9 cellular contexts compared by ENCODE assay signal in genomic region chr3:179768080-179768479, GRCh38.
DNase-seq lines count a peak whose midpoint lies in the region; ATAC-seq and TF ChIP-seq lines count a peak whose summit lies in the region.
"Had no signal": no experiment of that assay in that cellular context is flagged by ENCODE, and none has a peak within 500 bp of the region (broad histone marks: within the 10 kb centered on the region; RNA-seq: fewer than 3 reads in every experiment).

No MANE protein-coding gene starts in this region.

- no peaks in the 10 kb centered on the region for H3K27me3 Mint-ChIP-seq in Calu3 (ENCODE audit: unreplicated experiment)

- ATAC-seq in SK-N-SH treated with all-trans-retinoic acid at 6 μM for 48 hours (peak; percentile 82), GM21786 (IDR thresholded peaks at IDR 0.05; ENCODE audit: unreplicated experiment) (no peak), HG03469 (IDR thresholded peaks at IDR 0.05; ENCODE audit: unreplicated experiment) (no peak)

- intact Hi-C loops in Calu3 (cut with micrococcal nuclease; ENCODE audit: unreplicated experiment): loop anchor here (2.0 kb wide), 1 partner anchor 827 kb away; no protein-coding TSS in a partner anchor

- TF ChIP-seq CTCF in Calu3 (IDR thresholded peaks at IDR 0.05; ENCODE audit: unreplicated experiment): peak; percentile 48
- no peak for TF ChIP-seq CTCF in coronary artery (IDR thresholded peaks at IDR 0.05)

- BruUV-seq in Calu3 (replicated peaks; lab: Mats Ljungman, UMichigan): no TSS peak

- H3K9me3 Mint-ChIP-seq in Calu3 (ENCODE audit: low read depth, unreplicated experiment): no peaks in the 10 kb centered on the region

- CTCF ChIA-PET in Calu3 (lab: Charles Lee): interaction anchor here (0.6 to 2.4 kb wide), 3 partner anchors 44 to 911 kb away, joined by 3 to 7 read pairs (median 4); no protein-coding TSS in a partner anchor

- H3K36me3 Mint-ChIP-seq in Calu3 (ENCODE audit: insufficient read depth, unreplicated experiment): peaks cover 4% of the 10 kb centered on the region

- H3K4me3 Mint-ChIP-seq in Calu3 (ENCODE audit: low read depth, unreplicated experiment): no peak overlapping the region

- no peaks in the 10 kb centered on the region for H3K4me1 Mint-ChIP-seq in Calu3 (ENCODE audit: low read depth, unreplicated experiment)

- no peak overlapping the region for H3K27ac Mint-ChIP-seq in Calu3 (ENCODE audit: unreplicated experiment)

- DNase-seq in Calu3 (peak; percentile 53), HT1080 (ENCODE audit: low read depth) (peak; percentile 76), hippocampal formation (lab: John Stamatoyannopoulos, UW) (peak; percentile 22 to 35), coronary artery (ENCODE audit: low spot score) (no peak)
- no peak for DNase-seq in activated CD4-positive, CD25-positive, alpha-beta regulatory T cell treated with anti-CD3 and anti-CD28 coated beads, Interleukin-2, amount 50 U/mL, for 72 hours

- no peak overlapping the region for H3K27ac ChIP-seq in coronary artery
- H3K27ac ChIP-seq: SJSA1 had no signal

- no peak overlapping the region for H3K4me3 ChIP-seq in coronary artery
- H3K4me3 ChIP-seq: SJSA1 had no signal

TF ChIP-seq in SK-N-SH treated with all-trans-retinoic acid at 6 μM for 48 hours, 23 proteins besides CTCF, POLR2A, EP300 and RAD21:
- no peak for TF ChIP-seq PPARA (CRISPR knock-in tag; IDR thresholded peaks at IDR 0.05; ENCODE audit: borderline replicate concordance)
- no peak; the same call in 1 of the 2 replicates for TF ChIP-seq TCF4 (CRISPR knock-in tag; IDR thresholded peaks at IDR 0.05; ENCODE audit: borderline replicate concordance)
- TF ChIP-seq ZFP3 (CRISPR knock-in tag; IDR thresholded peaks at IDR 0.05): no peak
- no peak for TF ChIP-seq ISL1 (CRISPR knock-in tag; IDR thresholded peaks at IDR 0.05)
- TF ChIP-seq CSDC2 (CRISPR knock-in tag; IDR thresholded peaks at IDR 0.05): no peak
- no peak for TF ChIP-seq ZNF565 (CRISPR knock-in tag; conservative IDR thresholded peaks at IDR 0.05; ENCODE audit: low read depth)
- no peak for TF ChIP-seq ESRRG (CRISPR knock-in tag; IDR thresholded peaks at IDR 0.05)
- no peak for TF ChIP-seq ZC3H10 (CRISPR knock-in tag; IDR thresholded peaks at IDR 0.05)
- no peak for TF ChIP-seq BACH2 (CRISPR knock-in tag; IDR thresholded peaks at IDR 0.05; ENCODE audit: borderline replicate concordance)
- no peak for TF ChIP-seq GLIS3 (CRISPR knock-in tag; IDR thresholded peaks at IDR 0.05)
- no peak for TF ChIP-seq ZNF70 (CRISPR knock-in tag; IDR thresholded peaks at IDR 0.05)
- TF ChIP-seq ZNF8 (CRISPR knock-in tag; IDR thresholded peaks at IDR 0.05): no peak
- TF ChIP-seq CREB5 (CRISPR knock-in tag; IDR thresholded peaks at IDR 0.05; ENCODE audit: low read depth): no peak
- no peak for TF ChIP-seq ZFP30 (CRISPR knock-in tag; IDR thresholded peaks at IDR 0.05)
- no peak for TF ChIP-seq CSRNP3 (CRISPR knock-in tag; IDR thresholded peaks at IDR 0.05)
- TF ChIP-seq SNAI2 (CRISPR knock-in tag; IDR thresholded peaks at IDR 0.05): no peak
- TF ChIP-seq PATZ1 (CRISPR knock-in tag; IDR thresholded peaks at IDR 0.05; ENCODE audit: borderline replicate concordance): no peak
- no peak for TF ChIP-seq OSR1 (CRISPR knock-in tag; IDR thresholded peaks at IDR 0.05)
- no peak for TF ChIP-seq RARB (CRISPR knock-in tag; IDR thresholded peaks at IDR 0.05)

Comparison
In these comparisons a context has a peak if more than half of its experiments do, and no peak if none do; other contexts are left out.
1. DNase-seq: peak in Calu3 (single experiment), HT1080 (single experiment) and hippocampal formation (2 of 2); none in activated CD4-positive, CD25-positive, alpha-beta regulatory T cell treated with anti-CD3 and anti-CD28 coated beads, Interleukin-2, amount 50 U/mL, for 72 hours (single experiment) and coronary artery (single experiment).